In the genomic region with DNA sequence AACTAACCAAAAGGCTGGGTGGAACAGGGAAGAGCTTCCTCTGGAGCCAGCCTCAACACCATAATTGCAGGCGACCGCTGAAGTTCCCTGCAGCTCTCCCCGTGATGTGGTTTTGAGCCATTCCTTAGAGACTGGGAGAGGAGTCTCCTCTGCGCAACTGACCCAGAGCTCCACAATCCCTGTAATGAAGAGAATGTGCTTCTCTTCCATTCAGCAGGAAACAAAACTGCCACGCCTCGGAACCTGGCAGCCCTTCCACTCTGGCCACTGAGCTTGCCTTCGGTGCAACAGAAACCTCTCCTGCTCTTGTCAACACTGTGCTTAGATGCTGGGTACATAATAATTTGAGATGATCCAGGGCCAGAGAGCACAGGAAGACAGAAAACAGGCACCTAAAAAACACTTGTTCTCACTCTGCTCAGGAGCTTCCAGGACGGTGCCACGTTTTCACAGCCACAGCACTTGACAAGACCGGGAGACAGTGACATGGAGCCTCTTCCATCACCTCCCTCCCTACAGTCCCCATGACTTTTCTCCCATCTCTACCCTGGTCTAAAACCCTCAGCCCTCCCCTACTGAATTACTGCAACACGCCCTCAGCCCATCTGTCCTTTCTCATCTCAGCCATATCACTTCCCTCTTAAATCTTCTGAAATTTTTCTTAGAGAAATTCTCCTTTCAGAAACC, we compare ENCODE assay signal across 2 cellular contexts.
TF ChIP-seq lines count a peak whose summit lies in the region.

No MANE protein-coding gene starts in this region.

TF ChIP-seq in A549, 52 proteins besides CTCF, POLR2A, EP300 and RAD21 (continued from another document):
- TF ChIP-seq, protein P1, sequence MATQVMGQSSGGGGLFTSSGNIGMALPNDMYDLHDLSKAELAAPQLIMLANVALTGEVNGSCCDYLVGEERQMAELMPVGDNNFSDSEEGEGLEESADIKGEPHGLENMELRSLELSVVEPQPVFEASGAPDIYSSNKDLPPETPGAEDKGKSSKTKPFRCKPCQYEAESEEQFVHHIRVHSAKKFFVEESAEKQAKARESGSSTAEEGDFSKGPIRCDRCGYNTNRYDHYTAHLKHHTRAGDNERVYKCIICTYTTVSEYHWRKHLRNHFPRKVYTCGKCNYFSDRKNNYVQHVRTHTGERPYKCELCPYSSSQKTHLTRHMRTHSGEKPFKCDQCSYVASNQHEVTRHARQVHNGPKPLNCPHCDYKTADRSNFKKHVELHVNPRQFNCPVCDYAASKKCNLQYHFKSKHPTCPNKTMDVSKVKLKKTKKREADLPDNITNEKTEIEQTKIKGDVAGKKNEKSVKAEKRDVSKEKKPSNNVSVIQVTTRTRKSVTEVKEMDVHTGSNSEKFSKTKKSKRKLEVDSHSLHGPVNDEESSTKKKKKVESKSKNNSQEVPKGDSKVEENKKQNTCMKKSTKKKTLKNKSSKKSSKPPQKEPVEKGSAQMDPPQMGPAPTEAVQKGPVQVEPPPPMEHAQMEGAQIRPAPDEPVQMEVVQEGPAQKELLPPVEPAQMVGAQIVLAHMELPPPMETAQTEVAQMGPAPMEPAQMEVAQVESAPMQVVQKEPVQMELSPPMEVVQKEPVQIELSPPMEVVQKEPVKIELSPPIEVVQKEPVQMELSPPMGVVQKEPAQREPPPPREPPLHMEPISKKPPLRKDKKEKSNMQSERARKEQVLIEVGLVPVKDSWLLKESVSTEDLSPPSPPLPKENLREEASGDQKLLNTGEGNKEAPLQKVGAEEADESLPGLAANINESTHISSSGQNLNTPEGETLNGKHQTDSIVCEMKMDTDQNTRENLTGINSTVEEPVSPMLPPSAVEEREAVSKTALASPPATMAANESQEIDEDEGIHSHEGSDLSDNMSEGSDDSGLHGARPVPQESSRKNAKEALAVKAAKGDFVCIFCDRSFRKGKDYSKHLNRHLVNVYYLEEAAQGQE (IDR thresholded peaks at IDR 0.05): no peak
- no peak for TF ChIP-seq CHD4 (IDR thresholded peaks at IDR 0.05; ENCODE audit: borderline replicate concordance)
- TF ChIP-seq SMC3 (IDR thresholded peaks at IDR 0.05): no peak
- no peak for TF ChIP-seq EHMT2 (IDR thresholded peaks at IDR 0.05; ENCODE audit: low read depth)

TF ChIP-seq in endothelial cell of umbilical vein, 7 proteins besides CTCF, POLR2A, EP300 and RAD21 (continued from another document):
- TF ChIP-seq, protein P2, sequence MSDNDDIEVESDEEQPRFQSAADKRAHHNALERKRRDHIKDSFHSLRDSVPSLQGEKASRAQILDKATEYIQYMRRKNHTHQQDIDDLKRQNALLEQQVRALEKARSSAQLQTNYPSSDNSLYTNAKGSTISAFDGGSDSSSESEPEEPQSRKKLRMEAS (IDR thresholded peaks at IDR 0.05; ENCODE audit: insufficient read depth, insufficient read length): no peak
- TF ChIP-seq POLR2AphosphoS5 (IDR thresholded peaks at IDR 0.05; ENCODE audit: insufficient read depth, low read depth, low read length) (no peak), FOS (IDR thresholded peaks at IDR 0.05; ENCODE audit: borderline replicate concordance, insufficient read depth, low read length) (no peak)
